1 cellular context compared by ENCODE assay signal in the genomic region with DNA sequence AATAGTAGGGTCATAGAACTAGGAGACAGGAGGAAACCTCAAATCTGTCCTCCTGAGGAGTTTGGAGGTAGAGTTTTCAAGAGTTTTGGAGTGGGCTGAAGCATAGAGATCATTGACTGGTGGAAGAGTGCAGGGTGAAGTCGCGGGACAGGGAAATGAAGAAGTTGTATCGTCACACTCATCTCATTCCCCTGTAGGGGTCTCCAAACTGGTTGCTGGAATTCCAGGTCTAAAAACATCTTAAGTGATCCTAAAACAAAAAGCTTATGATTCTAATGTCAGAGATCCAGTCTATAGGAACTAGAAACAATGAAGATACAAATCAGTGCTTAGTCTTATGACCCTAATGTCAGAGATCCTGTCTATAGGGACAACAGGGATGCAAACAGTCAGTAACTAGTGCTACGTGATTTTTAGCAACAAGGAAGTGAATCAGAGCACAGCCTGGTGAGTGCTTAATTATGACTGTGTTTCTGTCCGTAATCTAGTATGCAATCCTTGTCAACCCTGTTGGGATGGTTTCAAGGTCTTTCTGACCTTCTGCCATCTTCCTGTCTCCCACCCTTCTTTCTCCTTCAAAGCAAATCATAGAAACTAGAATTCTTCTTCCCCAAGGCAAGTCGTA.
TF ChIP-seq lines count a peak whose summit lies in the region.

No MANE protein-coding gene starts in this region.

TF ChIP-seq in GM12878, 131 proteins besides CTCF, POLR2A, EP300 and RAD21 (continued from another document):
- TF ChIP-seq PKNOX1 (IDR thresholded peaks at IDR 0.05) (no peak), SIX5 (IDR thresholded peaks at IDR 0.05; ENCODE audit: low read depth, low read length, severe bottlenecking) (no peak), ETV6 (conservative IDR thresholded peaks at IDR 0.05 in 1 of 2, IDR thresholded peaks at IDR 0.05 in 1 of 2; ENCODE audit: borderline replicate concordance in 1 of 2, low read depth in 1 of 2) (no peak), ZNF207 (IDR thresholded peaks at IDR 0.05; ENCODE audit: borderline replicate concordance) (no peak), FOXM1 (IDR thresholded peaks at IDR 0.05; ENCODE audit: low read depth, low read length) (no peak), PML (IDR thresholded peaks at IDR 0.05; ENCODE audit: low read length) (no peak), TCF7 (IDR thresholded peaks at IDR 0.05; ENCODE audit: borderline replicate concordance) (no peak), ZNF622 (IDR thresholded peaks at IDR 0.05) (no peak), FOXK2 (IDR thresholded peaks at IDR 0.05) (no peak), TCF3 (IDR thresholded peaks at IDR 0.05; ENCODE audit: borderline replicate concordance, insufficient read depth, low read depth, low read length) (no peak), RUNX3 (IDR thresholded peaks at IDR 0.05; ENCODE audit: low read length) (no peak), RBBP5 (conservative IDR thresholded peaks at IDR 0.05) (no peak), NFIC (IDR thresholded peaks at IDR 0.05; ENCODE audit: low read depth, low read length) (no peak), MYC (IDR thresholded peaks at IDR 0.05; ENCODE audit: insufficient read depth, insufficient read length, insufficient replicate concordance, low read length, severe bottlenecking) (no peak), BCLAF1 (IDR thresholded peaks at IDR 0.05) (no peak)
- TF ChIP-seq, protein P1, sequence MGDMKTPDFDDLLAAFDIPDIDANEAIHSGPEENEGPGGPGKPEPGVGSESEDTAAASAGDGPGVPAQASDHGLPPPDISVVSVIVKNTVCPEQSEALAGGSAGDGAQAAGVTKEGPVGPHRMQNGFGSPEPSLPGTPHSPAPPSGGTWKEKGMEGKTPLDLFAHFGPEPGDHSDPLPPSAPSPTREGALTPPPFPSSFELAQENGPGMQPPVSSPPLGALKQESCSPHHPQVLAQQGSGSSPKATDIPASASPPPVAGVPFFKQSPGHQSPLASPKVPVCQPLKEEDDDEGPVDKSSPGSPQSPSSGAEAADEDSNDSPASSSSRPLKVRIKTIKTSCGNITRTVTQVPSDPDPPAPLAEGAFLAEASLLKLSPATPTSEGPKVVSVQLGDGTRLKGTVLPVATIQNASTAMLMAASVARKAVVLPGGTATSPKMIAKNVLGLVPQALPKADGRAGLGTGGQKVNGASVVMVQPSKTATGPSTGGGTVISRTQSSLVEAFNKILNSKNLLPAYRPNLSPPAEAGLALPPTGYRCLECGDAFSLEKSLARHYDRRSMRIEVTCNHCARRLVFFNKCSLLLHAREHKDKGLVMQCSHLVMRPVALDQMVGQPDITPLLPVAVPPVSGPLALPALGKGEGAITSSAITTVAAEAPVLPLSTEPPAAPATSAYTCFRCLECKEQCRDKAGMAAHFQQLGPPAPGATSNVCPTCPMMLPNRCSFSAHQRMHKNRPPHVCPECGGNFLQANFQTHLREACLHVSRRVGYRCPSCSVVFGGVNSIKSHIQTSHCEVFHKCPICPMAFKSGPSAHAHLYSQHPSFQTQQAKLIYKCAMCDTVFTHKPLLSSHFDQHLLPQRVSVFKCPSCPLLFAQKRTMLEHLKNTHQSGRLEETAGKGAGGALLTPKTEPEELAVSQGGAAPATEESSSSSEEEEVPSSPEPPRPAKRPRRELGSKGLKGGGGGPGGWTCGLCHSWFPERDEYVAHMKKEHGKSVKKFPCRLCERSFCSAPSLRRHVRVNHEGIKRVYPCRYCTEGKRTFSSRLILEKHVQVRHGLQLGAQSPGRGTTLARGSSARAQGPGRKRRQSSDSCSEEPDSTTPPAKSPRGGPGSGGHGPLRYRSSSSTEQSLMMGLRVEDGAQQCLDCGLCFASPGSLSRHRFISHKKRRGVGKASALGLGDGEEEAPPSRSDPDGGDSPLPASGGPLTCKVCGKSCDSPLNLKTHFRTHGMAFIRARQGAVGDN (IDR thresholded peaks at IDR 0.05): no peak
- TF ChIP-seq, protein P2, sequence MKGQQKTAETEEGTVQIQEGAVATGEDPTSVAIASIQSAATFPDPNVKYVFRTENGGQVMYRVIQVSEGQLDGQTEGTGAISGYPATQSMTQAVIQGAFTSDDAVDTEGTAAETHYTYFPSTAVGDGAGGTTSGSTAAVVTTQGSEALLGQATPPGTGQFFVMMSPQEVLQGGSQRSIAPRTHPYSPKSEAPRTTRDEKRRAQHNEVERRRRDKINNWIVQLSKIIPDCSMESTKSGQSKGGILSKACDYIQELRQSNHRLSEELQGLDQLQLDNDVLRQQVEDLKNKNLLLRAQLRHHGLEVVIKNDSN (IDR thresholded peaks at IDR 0.05; ENCODE audit: borderline replicate concordance, extremely low read length, insufficient read depth, low read depth, low read length): no peak
